In genomic region chr7:136009488-136010079, GRCh38 we compare ENCODE assay signal across 9 cellular contexts. TPM values are rescaled to one million over a fixed set of nuclear protein-coding genes. Genes with fewer than 3 reads are reported as not detected.
A peak's percentile ranks its signal among the peaks of the same experiment; 100 is the strongest.
DNase-seq lines count a peak whose midpoint lies in the region; ATAC-seq and TF ChIP-seq lines count a peak whose summit lies in the region.
"Had no signal": no experiment of that assay in that cellular context is flagged by ENCODE, and none has a peak within 500 bp of the region (broad histone marks: within the 10 kb centered on the region; RNA-seq: fewer than 3 reads in every experiment).

No MANE protein-coding gene starts in this region.

- H3K27ac Mint-ChIP-seq in endodermal cell (no peak overlapping the region), nephron (peak overlapping the region in 1 of 3 experiments; percentile 14)
- H3K27ac Mint-ChIP-seq: naive thymus-derived CD8-positive, alpha-beta T cell had no signal

- H3K27me3 ChIP-seq in PC-3 (ENCODE audit: low read length), result peaks cover 23% of the 10 kb centered on the region
- no peaks in the 10 kb centered on the region for H3K27me3 ChIP-seq in endodermal cell (ENCODE audit: control insufficient read depth, insufficient read depth, low read length, poor library complexity, severe bottlenecking)

- DNase-seq in DMS153 treated with DMSO at 0.1 percent for 48 hours (lab: John Stamatoyannopoulos, UW; ENCODE audit: unreplicated experiment), result peak; percentile 39
- peak; percentile 2 for DNase-seq in KG1 (lab: John Stamatoyannopoulos, UW)
- DNase-seq in PC-3, result peak; percentile 76
- DNase-seq in endodermal cell, result no peak

- H3K27ac ChIP-seq in PC-3 (ENCODE audit: low read length) (no peak overlapping the region), endodermal cell (ENCODE audit: low read depth, low read length) (no peak overlapping the region)

- H3K36me3 ChIP-seq in PC-3 (ENCODE audit: low read depth, low read length) (no peaks in the 10 kb centered on the region), endodermal cell (ENCODE audit: control insufficient read depth, insufficient read depth, low read length) (no peaks in the 10 kb centered on the region)

- BruUV-seq in PC-3 (replicated peaks; lab: Mats Ljungman, UMichigan), result no TSS peak

- H3K4me3 ChIP-seq in PC-3 (ENCODE audit: low read length) (no peak overlapping the region), endodermal cell (ENCODE audit: low read length) (no peak overlapping the region)

- H4K20me1 ChIP-seq in PC-3 (ENCODE audit: low read length), result no peaks in the 10 kb centered on the region

- no peaks in the 10 kb centered on the region for H3K79me2 ChIP-seq in PC-3 (ENCODE audit: low read length)

- H3K36me3 Mint-ChIP-seq in endodermal cell (ENCODE audit: low read depth) (no peaks in the 10 kb centered on the region), nephron (ENCODE audit: low read depth) (no peaks in the 10 kb centered on the region)

- POLR2A ChIA-PET in PC-3 (lab: Charles Lee; ENCODE audit: unreplicated experiment), result no interaction called here

- peaks cover 5% of the 10 kb centered on the region for H3K9me3 Mint-ChIP-seq in endodermal cell
- H3K9me3 Mint-ChIP-seq in nephron, result no peaks in the 10 kb centered on the region

- no peak overlapping the region for H3K9ac ChIP-seq in PC-3 (ENCODE audit: low read length)
- H3K9ac ChIP-seq in endodermal cell (ENCODE audit: extremely low read depth, low read length, poor library complexity, severe bottlenecking), result no peak overlapping the region

- no peaks in the 10 kb centered on the region for H3K9me3 ChIP-seq in PC-3 (ENCODE audit: low read length)
- no peaks in the 10 kb centered on the region for H3K9me3 ChIP-seq in endodermal cell (ENCODE audit: control insufficient read depth, low read length)

- H3K4me1 ChIP-seq in PC-3 (ENCODE audit: insufficient read depth, low read length), result no peaks in the 10 kb centered on the region
- no peaks in the 10 kb centered on the region for H3K4me1 ChIP-seq in endodermal cell (ENCODE audit: control insufficient read depth, insufficient read depth, low read length)

- H3K27me3 Mint-ChIP-seq in endodermal cell (ENCODE audit: insufficient read depth) (peaks cover 2% of the 10 kb centered on the region), nephron (ENCODE audit: low read depth) (peaks cover 8% of the 10 kb centered on the region)

- H3K4me1 Mint-ChIP-seq in endodermal cell, result no peaks in the 10 kb centered on the region
- H3K4me1 Mint-ChIP-seq in nephron, result no peaks in the 10 kb centered on the region

- no peak overlapping the region for H3K4me2 ChIP-seq in PC-3 (ENCODE audit: low read length)

- ATAC-seq in PC-3 (0 out of 2 replicates have a peak, but pooled peaks have one; percentile 37), HG02981 (IDR thresholded peaks at IDR 0.05; ENCODE audit: unreplicated experiment) (no peak), GM19463 (IDR thresholded peaks at IDR 0.05; ENCODE audit: unreplicated experiment) (no peak), GM18520 (IDR thresholded peaks at IDR 0.05; ENCODE audit: unreplicated experiment) (no peak)
- ATAC-seq: naive thymus-derived CD8-positive, alpha-beta T cell had no signal

- CTCF ChIA-PET in PC-3 (lab: Charles Lee), result interaction anchor here (0.7 kb wide), 1 partner anchor 209 kb away, joined by 5 read pairs; no protein-coding TSS in a partner anchor

- H3F3A ChIP-seq in PC-3 (ENCODE audit: low read length, unreplicated experiment), result no peaks in the 10 kb centered on the region

- intact Hi-C loops in PC-3 (cut with micrococcal nuclease), result loop anchor here (1.0 to 5.0 kb wide), 3 partner anchors 122 to 337 kb away; no protein-coding TSS in a partner anchor

- 50% methylated on average over 4 of the region's 4 CpGs; no CpG with 5 or more reads in 1 of the 2 experiments for WGBS in endodermal cell (ENCODE audit: insufficient coverage in 1 of 2, insufficient read length in 1 of 2), 2 experiments

- no peaks in the 10 kb centered on the region for H3K9me2 ChIP-seq in PC-3 (replicated peaks; ENCODE audit: low read length)

- H2AFZ ChIP-seq in PC-3 (ENCODE audit: low read length), result no peak overlapping the region

- H3K4me3 Mint-ChIP-seq in endodermal cell, result no peak overlapping the region
- no peak overlapping the region for H3K4me3 Mint-ChIP-seq in nephron
- H3K4me3 Mint-ChIP-seq: naive thymus-derived CD8-positive, alpha-beta T cell had no signal

- TF ChIP-seq CTCF in PC-3 (conservative IDR thresholded peaks at IDR 0.05; ENCODE audit: low read depth, low read length) (peak; percentile 80), endodermal cell (conservative IDR thresholded peaks at IDR 0.05) (peak; percentile 86), nephron (IDR thresholded peaks at IDR 0.05; ENCODE audit: unreplicated experiment in 3 of 3) (peak; percentile 63 to 84 (median 74))

RNA-seq across cellular contexts. Expression of gene MTPN, which starts 32.4 kb away (rescaled TPM):
- total RNA-seq in PC-3 (2014; rRNA removed) (96.0 and 113 TPM in 2 replicates), endodermal cell (100 to 1,000 TPM in 1 of 2 donors, 10 to 100 TPM in 1; 80.3 to 102 TPM)
- polyA plus RNA-seq in endodermal cell (2013, experiment 1 of 2), result 136 TPM
- 135 TPM for polyA plus RNA-seq in endodermal cell (2013, experiment 2 of 2)
